ENCODE assay signal across 8 cellular contexts in the genomic region with DNA sequence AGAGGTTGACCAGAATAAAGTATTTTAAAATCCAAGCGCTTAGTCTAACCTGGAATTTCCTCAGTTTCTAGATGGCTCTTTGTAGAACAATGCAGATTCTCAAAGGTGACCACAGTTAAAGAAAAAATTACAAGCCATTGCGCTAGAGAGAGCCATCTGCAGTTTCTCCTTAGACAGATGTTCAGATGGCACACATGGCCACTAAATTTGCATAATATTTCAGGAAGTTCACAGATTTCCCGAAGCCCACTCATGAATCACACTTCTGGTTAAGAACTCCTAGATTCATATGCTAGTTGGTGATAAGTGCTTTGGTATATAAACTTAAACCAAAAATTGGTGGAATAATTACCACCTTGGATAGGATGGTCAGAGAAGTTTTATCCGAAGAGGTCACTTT. TPM values are rescaled to one million over a fixed set of nuclear protein-coding genes. Genes with fewer than 3 reads are reported as not detected.
DNase-seq lines count a peak whose midpoint lies in the region; ATAC-seq and TF ChIP-seq lines count a peak whose summit lies in the region.

No MANE protein-coding gene starts in this region.

- H3K36me3 Mint-ChIP-seq in CD4-positive, alpha-beta memory T cell: peaks cover 0 to 12% of the 10 kb centered on the region in 2 donors

- no peak for TF ChIP-seq CTCF in WERI-Rb-1 (IDR thresholded peaks at IDR 0.05; ENCODE audit: low read depth, low read length)
- no peak for TF ChIP-seq CTCF in left ventricle myocardium inferior (IDR thresholded peaks at IDR 0.05; ENCODE audit: borderline replicate concordance)

- peak overlapping the region; percentile 91 for H3K9ac ChIP-seq in skeletal muscle satellite cell (ENCODE audit: low read depth, low read length)

- H3K27ac ChIP-seq in CD4-positive, alpha-beta memory T cell (ENCODE audit: low read depth, low read length): peak overlapping the region; percentile 66
- peak overlapping the region; percentile 89 for H3K27ac ChIP-seq in WERI-Rb-1
- H3K27ac ChIP-seq in left ventricle myocardium inferior (replicated peaks): peak overlapping the region; percentile 93

- peak overlapping the region; percentile 91 for H3K4me2 ChIP-seq in skeletal muscle satellite cell (ENCODE audit: low read length)

- peak; percentile 21 for ATAC-seq in HG02571 (IDR thresholded peaks at IDR 0.05; ENCODE audit: unreplicated experiment)

- intact Hi-C loops in CD4-positive, alpha-beta memory T cell (cut with micrococcal nuclease): loop anchor here (2.0 to 5.0 kb wide), 2 partner anchors 295 to 776 kb away; partner anchors contain the start of gene PARP11
- intact Hi-C loops in left ventricle myocardium inferior (cut with micrococcal nuclease): no loop called here

- peaks cover 25% of the 10 kb centered on the region for H3K4me1 ChIP-seq in CD4-positive, alpha-beta memory T cell (ENCODE audit: insufficient read depth, low read length)
- H3K4me1 ChIP-seq in left ventricle myocardium inferior: peaks cover 53% of the 10 kb centered on the region
- H3K4me1 ChIP-seq in skeletal muscle satellite cell (ENCODE audit: control insufficient read depth, insufficient read depth, low read length): peaks cover 15% of the 10 kb centered on the region

- POLR2A ChIA-PET in CD4-positive, alpha-beta memory T cell (lab: Charles Lee; ENCODE audit: partially characterized antibody): interaction anchor here (0.8 to 1.6 kb wide), 5 partner anchors 8 to 896 kb away, joined by 3 to 7 read pairs (median 6); partner anchors contain the start of genes CRACR2A and RAD51AP1

- no peaks in the 10 kb centered on the region for H3K36me3 ChIP-seq in CD4-positive, alpha-beta memory T cell (ENCODE audit: insufficient read depth, low read length)
- H3K36me3 ChIP-seq in WERI-Rb-1 (peaks cover 3% of the 10 kb centered on the region; the same call in 1 of the 2 replicates), left ventricle myocardium inferior (no peaks in the 10 kb centered on the region), skeletal muscle satellite cell (ENCODE audit: insufficient read depth, low read length) (no peaks in the 10 kb centered on the region)

- H3K9me3 Mint-ChIP-seq in CD4-positive, alpha-beta memory T cell: no peaks in the 10 kb centered on the region

- no peaks in the 10 kb centered on the region for H3K27me3 Mint-ChIP-seq in CD4-positive, alpha-beta memory T cell

- no peaks in the 10 kb centered on the region for H3K9me3 ChIP-seq in CD4-positive, alpha-beta memory T cell (ENCODE audit: control insufficient read depth in 1 of 2, low read length in 2 of 2)
- H3K9me3 ChIP-seq in WERI-Rb-1 (ENCODE audit: severe bottlenecking): no peaks in the 10 kb centered on the region
- no peaks in the 10 kb centered on the region for H3K9me3 ChIP-seq in left ventricle myocardium inferior (replicated peaks)
- no peaks in the 10 kb centered on the region for H3K9me3 ChIP-seq in skeletal muscle satellite cell (replicated peaks; ENCODE audit: low read length)

- H3K4me3 Mint-ChIP-seq in CD4-positive, alpha-beta memory T cell: peak overlapping the region; percentile 92 to 99 (median 96)

- H3K4me3 ChIP-seq in CD4-positive, alpha-beta memory T cell (ENCODE audit: low read length in 2 of 2): peak overlapping the region; percentile 61 to 94
- H3K4me3 ChIP-seq in WERI-Rb-1 (ENCODE audit: low read depth, low read length) (peak overlapping the region; percentile 93), left ventricle myocardium inferior (peak overlapping the region; percentile 90), skeletal muscle satellite cell (ENCODE audit: low read length) (peak overlapping the region; percentile 82)

- no peak for DNase-seq in CD4-positive, alpha-beta memory T cell
- DNase-seq in WERI-Rb-1: no peak
- no peak for DNase-seq in left ventricle myocardium inferior
- no peak for DNase-seq in NCI-H748 treated with DMSO at 0.1 percent for 48 hours (lab: John Stamatoyannopoulos, UW)
- DNase-seq in stimulated activated CD4-positive, alpha-beta T cell treated with anti-CD3 and anti-CD28 coated beads, Interleukin-1b, Interleukin-23, amount 100 ng/mL, for 48 hours: no peak
- DNase-seq in NCI-H1417 (lab: John Stamatoyannopoulos, UW): no peak

- peak overlapping the region; percentile 87 to 98 (median 94) for H3K27ac Mint-ChIP-seq in CD4-positive, alpha-beta memory T cell

- CTCF ChIA-PET in CD4-positive, alpha-beta memory T cell (lab: Charles Lee; ENCODE audit: partially characterized antibody): interaction anchor here (0.9 to 1.0 kb wide), 2 partner anchors 44 to 209 kb away, joined by 3 to 5 read pairs; no protein-coding TSS in a partner anchor

- no peaks in the 10 kb centered on the region for H3K27me3 ChIP-seq in CD4-positive, alpha-beta memory T cell (ENCODE audit: insufficient read depth, low read length)
- H3K27me3 ChIP-seq in WERI-Rb-1 (ENCODE audit: insufficient read depth, low read depth, severe bottlenecking) (no peaks in the 10 kb centered on the region), left ventricle myocardium inferior (ENCODE audit: low read depth) (no peaks in the 10 kb centered on the region), skeletal muscle satellite cell (ENCODE audit: control insufficient read depth, insufficient read depth, low read length) (peaks cover 4% of the 10 kb centered on the region)

- peaks cover 33 to 51% (median 40%) of the 10 kb centered on the region in 4 donors for H3K4me1 Mint-ChIP-seq in CD4-positive, alpha-beta memory T cell

RNA-seq across cellular contexts. Expression of gene AKAP3, which starts 0.8 kb away (rescaled TPM):
- total RNA-seq in CD4-positive, alpha-beta memory T cell: 1 to 10 TPM; 5.5 to 6.2 TPM
- polyA plus RNA-seq in CD4-positive, alpha-beta memory T cell: 1 to 10 TPM in 1 of 2 donors, under 1 TPM in 1; 0.60 to 1.1 TPM
- 2.7 TPM for total RNA-seq in left ventricle myocardium inferior
- 0.76 and 3.1 TPM in 2 replicates for total RNA-seq in skeletal muscle satellite cell (2012; rRNA removed)

RNA-seq across cellular contexts. Expression of gene NDUFA9, which starts 0.8 kb away (rescaled TPM):
- 10 to 100 TPM; 55.7 to 58.6 TPM for total RNA-seq in CD4-positive, alpha-beta memory T cell
- polyA plus RNA-seq in CD4-positive, alpha-beta memory T cell: 100 to 1,000 TPM; 134 to 246 TPM
- total RNA-seq in left ventricle myocardium inferior: 338 TPM
- total RNA-seq in skeletal muscle satellite cell (2012; rRNA removed): 65.9 and 75.8 TPM in 2 replicates
